In genomic region chr10:110915035-110915434, GRCh38 we compare ENCODE assay signal across 15 cellular contexts.
"Had no signal": no experiment of that assay in that cellular context is flagged by ENCODE, and none has a peak within 500 bp of the region (broad histone marks: within the 10 kb centered on the region; RNA-seq: fewer than 3 reads in every experiment).

No MANE protein-coding gene starts in this region.

- H3K9me3 Mint-ChIP-seq: activated naive CD8-positive, alpha-beta T cell treated with anti-CD3 and anti-CD28 coated beads, Interleukin-2, amount 10 ng/mL, durations not matched to agents 7 days and 5 days; activated T-cell treated with anti-CD3 and anti-CD28 coated beads, Interleukin-2, amount 50 U/mL, for 4 hours; neural progenitor cell had no signal

- H3K4me3 Mint-ChIP-seq: activated naive CD8-positive, alpha-beta T cell treated with anti-CD3 and anti-CD28 coated beads, Interleukin-2, amount 10 ng/mL, durations not matched to agents 7 days and 5 days; activated T-cell treated with anti-CD3 and anti-CD28 coated beads, Interleukin-2, amount 50 U/mL, for 4 hours; neural progenitor cell had no signal

- H3K27ac Mint-ChIP-seq: activated naive CD8-positive, alpha-beta T cell treated with anti-CD3 and anti-CD28 coated beads, Interleukin-2, amount 10 ng/mL, durations not matched to agents 7 days and 5 days; neural progenitor cell had no signal

- H3K27me3 Mint-ChIP-seq: activated naive CD8-positive, alpha-beta T cell treated with anti-CD3 and anti-CD28 coated beads, Interleukin-2, amount 10 ng/mL, durations not matched to agents 7 days and 5 days had no signal

- FAIRE-seq: colon, endothelial cell of umbilical vein, islet of Langerhans, pancreas had no signal

- DNase-seq: activated CD4-positive, alpha-beta T cell treated with anti-CD3 and anti-CD28 coated beads for 1 hour; activated CD4-positive, alpha-beta T cell treated with anti-CD3 and anti-CD28 coated beads, Interleukin-2, amount 50 U/mL, for 48 hours; activated effector memory CD4-positive, alpha-beta T cell treated with anti-CD3 and anti-CD28 coated beads, Interleukin-2, amount 50 U/mL, for 16 hours; activated naive CD8-positive, alpha-beta T cell treated with anti-CD3 and anti-CD28 coated beads, Interleukin-2, amount 10 ng/mL, durations not matched to agents 7 days and 5 days; activated T-cell treated with anti-CD3 and anti-CD28 coated beads, Interleukin-2, amount 50 U/mL, for 4 hours; foreskin keratinocyte; head of caudate nucleus; left ventricle myocardium inferior; pancreas; stimulated activated CD4-positive, alpha-beta T cell treated with anti-CD3 and anti-CD28 coated beads, Interleukin-4, amount 100 ng/mL, for 4 hours; tibial artery had no signal

- ATAC-seq: activated T-cell treated with anti-CD3 and anti-CD28 coated beads, Interleukin-2, amount 50 U/mL, for 4 hours; foreskin keratinocyte; pancreas had no signal
